Comparison of ENCODE assay signal across 19 cellular contexts in genomic region chr2:11710632-11711381, GRCh38. TPM values are rescaled to one million over a fixed set of nuclear protein-coding genes. Genes with fewer than 3 reads are reported as not detected.
DNase-seq lines count a peak whose midpoint lies in the region; ATAC-seq and TF ChIP-seq lines count a peak whose summit lies in the region.
"Had no signal": no experiment of that assay in that cellular context is flagged by ENCODE, and none has a peak within 500 bp of the region (broad histone marks: within the 10 kb centered on the region; RNA-seq: fewer than 3 reads in every experiment).

No MANE protein-coding gene starts in this region.

- H3K4me1 ChIP-seq in ACC112 (ENCODE audit: control insufficient read depth, insufficient read depth, low read length, unreplicated experiment) (peaks cover 18% of the 10 kb centered on the region), esophagus (ENCODE audit: control insufficient read depth in 2 of 2, insufficient read depth in 2 of 2, low read length in 1 of 2) (peaks cover 0 to 3% of the 10 kb centered on the region in 2 donors), muscle layer of duodenum (ENCODE audit: control insufficient read depth in 1 of 2, insufficient read depth in 2 of 2, low read length in 2 of 2) (peaks cover 0 to 7% of the 10 kb centered on the region in 2 donors)

- no peak for ATAC-seq in HG03139 (IDR thresholded peaks at IDR 0.05; ENCODE audit: unreplicated experiment)
- ATAC-seq: left colon; naive thymus-derived CD4-positive, alpha-beta T cell had no signal

- H2AFZ ChIP-seq in ACC112 (ENCODE audit: low read length, unreplicated experiment): no peak overlapping the region

- in situ Hi-C loops in SK-MEL-5 (cut with HindIII; ENCODE audit: low pct_unique_long_range_greater_than_20kb, low sequenced_read_pairs): no loop called here

- TF ChIP-seq CTCF in lower leg skin (IDR thresholded peaks at IDR 0.05): no peak

- no peaks in the 10 kb centered on the region for H3K79me2 ChIP-seq in ACC112 (ENCODE audit: control insufficient read depth, insufficient read depth, low read length, unreplicated experiment)

- H3K9me3 ChIP-seq in esophagus (ENCODE audit: control insufficient read depth in 2 of 2, insufficient read depth in 1 of 2, low read depth in 1 of 2, low read length in 1 of 2): no peaks in the 10 kb centered on the region
- no peaks in the 10 kb centered on the region for H3K9me3 ChIP-seq in muscle layer of duodenum (ENCODE audit: control insufficient read depth in 1 of 2, low read length in 2 of 2)
- H3K9me3 ChIP-seq: right atrium auricular region, vagina had no signal

- intact Hi-C loops in lower leg skin (cut with DNase I; ENCODE audit: low total_unique reads): no loop called here

- DNase-seq in SK-MEL-5 (ENCODE audit: low read depth, low spot score) (peak; percentile 91), Kasumi-1 (lab: John Stamatoyannopoulos, UW) (no peak), lower leg skin (ENCODE audit: low spot score in 2 of 2) (no peak)
- DNase-seq in activated CD8-positive, alpha-beta memory T cell treated with anti-CD3 and anti-CD28 coated beads, Interleukin-2, amount 50 U/mL, for 48 hours: no peak
- DNase-seq: activated CD4-positive, alpha-beta T cell treated with anti-CD3 and anti-CD28 coated beads, Interleukin-2, amount 50 U/mL, for 1 hour; GF-D8; left colon; naive thymus-derived CD4-positive, alpha-beta T cell; NCI-H2029 treated with DMSO at 0.1 percent for 48 hours; NCI-H774; SHP77; stimulated activated CD4-positive, alpha-beta T cell treated with anti-CD3 and anti-CD28 coated beads, Interleukin-2, amount 100 ng/mL, for 48 hours had no signal

- H3K27ac ChIP-seq in ACC112 (ENCODE audit: low read depth, low read length) (0 out of 2 replicates have a peak overlapping the region, but pooled peaks have one; percentile 9), esophagus (ENCODE audit: low read depth in 2 of 2, low read length in 1 of 2) (peak overlapping the region; percentile 38 to 45), muscle layer of duodenum (ENCODE audit: low read length) (peak overlapping the region; percentile 46)
- H3K27ac ChIP-seq: vagina had no signal

- TF ChIP-seq POLR2A in lower leg skin (IDR thresholded peaks at IDR 0.05): no peak

- H3K36me3 ChIP-seq in ACC112 (ENCODE audit: insufficient read depth, low read length) (no peaks in the 10 kb centered on the region), esophagus (ENCODE audit: control insufficient read depth in 2 of 2, insufficient read depth in 2 of 2, low read length in 1 of 2) (no peaks in the 10 kb centered on the region), muscle layer of duodenum (ENCODE audit: control insufficient read depth in 1 of 2, insufficient read depth in 2 of 2, low read length in 2 of 2) (no peaks in the 10 kb centered on the region)
- H3K36me3 ChIP-seq: right atrium auricular region, vagina had no signal

- WGBS in esophagus, 2 donors: 32 to 36% methylated on average over 4 of the region's 4 CpGs
- 24 to 34% methylated on average over 4 of the region's 4 CpGs for WGBS in lower leg skin, 2 donors

- H3K4me3 ChIP-seq in ACC112 (ENCODE audit: low read depth, low read length) (no peak overlapping the region), esophagus (ENCODE audit: low read depth in 1 of 2, low read length in 2 of 2) (peak overlapping the region; percentile 16 to 44), muscle layer of duodenum (ENCODE audit: low read depth in 1 of 2, low read length in 2 of 2) (no peak overlapping the region), lower leg skin (ENCODE audit: low read depth, poor library complexity, severe bottlenecking) (no peak overlapping the region)
- H3K4me3 ChIP-seq: right atrium auricular region, vagina had no signal

- no peaks in the 10 kb centered on the region for H3K27me3 ChIP-seq in ACC112 (ENCODE audit: insufficient read depth, low read length)
- no peaks in the 10 kb centered on the region for H3K27me3 ChIP-seq in esophagus (ENCODE audit: control insufficient read depth in 1 of 2, insufficient read depth in 2 of 2, low read length in 2 of 2)
- H3K27me3 ChIP-seq in muscle layer of duodenum (ENCODE audit: low read depth, low read length): no peaks in the 10 kb centered on the region
- H3K27me3 ChIP-seq: right atrium auricular region, vagina had no signal

RNA-seq across cellular contexts. Expression of gene LPIN1, which starts 35.6 kb away (rescaled TPM):
- total RNA-seq in SK-MEL-5 (2014; rRNA removed; shearing (Covaris generic)): 43.4 and 45.8 TPM in 2 replicates
- 39.0 and 47.0 TPM in 2 replicates for polyA plus RNA-seq in SK-MEL-5 (2015; cell fraction: cytosol; rRNA removed)
- 72.0 and 79.3 TPM in 2 replicates for polyA plus RNA-seq in SK-MEL-5 (2015; cell fraction: nucleus; rRNA removed)
- polyA plus RNA-seq in esophagus: 10 to 100 TPM; 25.5 to 65.4 TPM
- total RNA-seq in lower leg skin: 10 to 100 TPM; 15.6 to 45.8 (median 35.0) TPM

RNA-seq across cellular contexts. Expression of gene NTSR2, which starts 40.8 kb away (rescaled TPM):
- total RNA-seq in SK-MEL-5 (2014; rRNA removed; shearing (Covaris generic)): not detected in 2 replicates
- not detected in 2 replicates for polyA plus RNA-seq in SK-MEL-5 (2015; cell fraction: cytosol; rRNA removed)
- not detected in 2 replicates for polyA plus RNA-seq in SK-MEL-5 (2015; cell fraction: nucleus; rRNA removed)
- polyA plus RNA-seq in esophagus: not detected
- total RNA-seq in lower leg skin: not detected
- total RNA-seq: activated T-helper 17 cell treated with anti-CD3 and anti-CD28 coated beads, Interleukin-2, amount 50 U/mL, for 72 hours; left colon; naive thymus-derived CD4-positive, alpha-beta T cell; right atrium auricular region; vagina had no signal
- polyA plus RNA-seq: naive thymus-derived CD4-positive, alpha-beta T cell had no signal

Comparison
In these comparisons a context has a peak if more than half of its experiments do, and no peak if none do; other contexts are left out.
1. H3K4me3 ChIP-seq: peak in esophagus (2 of 2); none in ACC112 (single experiment), muscle layer of duodenum (0 of 2) and lower leg skin (single experiment).
2. Peak in every context shown above with its lines, with median percentiles within 50 percentile points of each other: H3K27ac ChIP-seq.